In the genomic region with DNA sequence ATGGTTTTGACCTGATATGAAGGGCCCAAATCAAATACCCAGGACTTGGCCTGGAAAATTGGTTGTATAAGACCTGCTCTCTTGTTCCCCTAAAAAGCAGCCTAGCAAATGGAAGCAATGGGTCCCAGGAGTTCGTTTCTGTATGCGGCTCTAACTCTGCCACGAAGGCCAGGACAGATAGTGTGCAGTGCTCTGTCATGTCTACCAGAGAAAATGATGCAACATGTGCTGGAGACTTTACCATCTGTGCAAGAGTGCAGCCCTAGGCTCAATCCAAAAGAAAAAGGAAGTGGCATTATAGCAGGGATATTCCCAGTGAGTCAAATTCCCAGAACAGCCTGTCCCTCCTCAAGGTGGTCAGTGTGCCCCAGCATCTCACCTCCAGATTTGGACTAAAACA, we compare ENCODE assay signal across 8 cellular contexts.
DNase-seq lines count a peak whose midpoint lies in the region; ATAC-seq lines count a peak whose summit lies in the region.

No MANE protein-coding gene starts in this region.

- H3K36me3 Mint-ChIP-seq in T-helper 17 cell (ENCODE audit: low read depth), result no peaks in the 10 kb centered on the region

- H3K4me3 ChIP-seq in right cardiac atrium (ENCODE audit: low read length) (no peak overlapping the region), Karpas-422 (ENCODE audit: low read length) (no peak overlapping the region)

- H3K9me3 ChIP-seq in T-helper 17 cell (ENCODE audit: control insufficient read depth, low read length, poor library complexity, severe bottlenecking) (no peaks in the 10 kb centered on the region), right cardiac atrium (ENCODE audit: control insufficient read depth, low read length) (no peaks in the 10 kb centered on the region), Karpas-422 (ENCODE audit: low read length) (no peaks in the 10 kb centered on the region)

- WGBS in right cardiac atrium, result 57% methylated on average over 3 of the region's 3 CpGs

- H3K4me3 Mint-ChIP-seq in T-helper 17 cell, result peak overlapping the region; percentile 79

- no peaks in the 10 kb centered on the region for H3K9me2 ChIP-seq in Karpas-422 (replicated peaks; ENCODE audit: insufficient read depth, low read length)

- H3K4me1 ChIP-seq in right cardiac atrium (ENCODE audit: control insufficient read depth, insufficient read depth, low read length) (peaks cover under 1% of the 10 kb centered on the region), Karpas-422 (ENCODE audit: low read length) (peaks cover 7% of the 10 kb centered on the region)

- DNase-seq in activated CD8-positive, alpha-beta memory T cell treated with anti-CD3 and anti-CD28 coated beads for 24 hours, result peak; percentile 64
- no peak for DNase-seq in activated CD8-positive, alpha-beta memory T cell treated with anti-CD3 and anti-CD28 coated beads, Interleukin-2, amount 50 U/mL, for 4 hours
- DNase-seq in T-helper 17 cell (no peak), right cardiac atrium (no peak), Karpas-422 (no peak), epidermal melanocyte (ENCODE audit: insufficient read length, low spot score) (no peak)
- DNase-seq in effector CD8-positive, alpha-beta T cell (lab: John Stamatoyannopoulos, UW), result no peak

- no peaks in the 10 kb centered on the region for H3K36me3 ChIP-seq in Karpas-422 (ENCODE audit: insufficient read depth, low read length)

- no peaks in the 10 kb centered on the region for H3K79me2 ChIP-seq in Karpas-422 (ENCODE audit: low read length)

- no peak overlapping the region for H2AFZ ChIP-seq in Karpas-422 (ENCODE audit: low read length)

- no peak overlapping the region for H3K4me2 ChIP-seq in Karpas-422 (ENCODE audit: low read depth, low read length, poor library complexity, severe bottlenecking)

- H3K4me1 Mint-ChIP-seq in T-helper 17 cell, result peaks cover 30% of the 10 kb centered on the region

- H3K27ac ChIP-seq in right cardiac atrium (ENCODE audit: low read length) (no peak overlapping the region), Karpas-422 (ENCODE audit: low read length) (no peak overlapping the region)

- H4K20me1 ChIP-seq in Karpas-422 (ENCODE audit: insufficient read depth, low read depth, low read length), result no peaks in the 10 kb centered on the region

- no peaks in the 10 kb centered on the region for H3K27me3 Mint-ChIP-seq in T-helper 17 cell

- peak; percentile 9 for ATAC-seq in HG03025 (IDR thresholded peaks at IDR 0.05; ENCODE audit: low FRiP score, unreplicated experiment)
- peak; percentile 22 for ATAC-seq in T-helper 17 cell
- ATAC-seq in right cardiac atrium, result peak; percentile 87 to 91

- H3K27me3 ChIP-seq in right cardiac atrium (ENCODE audit: control insufficient read depth, insufficient read depth) (no peaks in the 10 kb centered on the region), Karpas-422 (ENCODE audit: low read length) (no peaks in the 10 kb centered on the region)

- no peak overlapping the region for H3K9ac ChIP-seq in Karpas-422 (ENCODE audit: low read length)

- intact Hi-C loops in right cardiac atrium (cut with DNase I), result no loop called here

- H3K27ac Mint-ChIP-seq in T-helper 17 cell, result peak overlapping the region; percentile 86

Comparison
In these comparisons a context has a peak if more than half of its experiments do, and no peak if none do; other contexts are left out.
1. ATAC-seq: peak in every context shown above with its lines; median percentile 89 in right cardiac atrium; 22 in T-helper 17 cell; 9 in HG03025.